8 cellular contexts compared by ENCODE assay signal in the genomic region with DNA sequence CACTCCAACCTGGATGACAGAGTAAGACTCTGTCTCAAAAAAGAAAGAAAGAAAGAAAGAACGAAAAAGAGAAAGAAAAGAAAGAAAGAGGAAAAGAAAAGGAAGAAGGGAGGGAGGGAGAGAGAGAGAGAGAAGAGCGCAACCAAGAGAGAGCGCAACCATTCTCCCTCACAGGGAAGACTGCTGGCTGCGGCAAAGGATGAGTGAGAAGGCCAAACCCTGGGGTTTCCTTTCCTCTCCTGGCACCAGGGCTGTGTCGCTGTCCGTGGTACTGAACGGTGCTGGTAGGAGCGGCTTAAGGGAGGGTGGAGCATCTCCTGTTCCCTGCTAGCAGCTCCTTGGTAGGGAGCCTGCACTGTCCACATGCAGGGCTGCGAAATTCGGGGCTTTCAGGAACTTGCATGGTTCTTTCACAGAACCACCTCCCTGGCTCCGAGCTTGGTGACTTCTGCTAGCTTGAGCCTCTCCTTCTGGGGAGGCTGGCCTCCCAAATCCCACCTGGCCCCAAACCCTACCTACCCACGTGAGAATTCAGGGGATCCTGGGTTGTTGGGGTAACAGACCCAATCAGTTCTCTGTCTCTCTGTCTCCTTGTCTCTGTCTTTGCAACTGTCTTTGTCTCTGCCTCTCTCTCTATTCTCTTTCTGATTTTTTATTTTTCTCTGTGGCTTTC. TPM values are rescaled to one million over a fixed set of nuclear protein-coding genes. Genes with fewer than 3 reads are reported as not detected.
DNase-seq lines count a peak whose midpoint lies in the region; ATAC-seq, FAIRE-seq and TF ChIP-seq lines count a peak whose summit lies in the region.

No MANE protein-coding gene starts in this region.

- no peak for TF ChIP-seq CTCF in endothelial cell of umbilical vein (IDR thresholded peaks at IDR 0.05; ENCODE audit: extremely low read depth in 1 of 2, insufficient read depth in 1 of 2, low read depth in 1 of 2, low read length in 2 of 2)

- no TSS peak for BruUV-seq in endothelial cell of umbilical vein (replicated peaks; lab: Mats Ljungman, UMichigan)

- H3K27ac ChIP-seq in endothelial cell of umbilical vein (ENCODE audit: insufficient read depth, low read depth, low read length) = no peak overlapping the region
- no peak overlapping the region for H3K27ac ChIP-seq in naive thymus-derived CD4-positive, alpha-beta T cell (ENCODE audit: low read depth, low read length)

- H3K4me2 ChIP-seq in endothelial cell of umbilical vein (ENCODE audit: insufficient read depth, low read length) = no peak overlapping the region

- no peaks in the 10 kb centered on the region for H3K9me1 ChIP-seq in endothelial cell of umbilical vein (replicated peaks; ENCODE audit: control insufficient read depth, extremely low read depth, insufficient read depth, low read length)

- CTCF ChIA-PET in activated CD8-positive, alpha-beta memory T cell treated with anti-CD3 and anti-CD28 coated beads, Interleukin-2, amount 10 ng/mL, durations not matched to agents 7 days and 5 days (lab: Charles Lee) = no interaction called here
- CTCF ChIA-PET in endothelial cell of umbilical vein (lab: Charles Lee) = no interaction called here
- CTCF ChIA-PET in naive thymus-derived CD4-positive, alpha-beta T cell (lab: Charles Lee) = no interaction called here

- POLR2A ChIA-PET in endothelial cell of umbilical vein (lab: Charles Lee) = no interaction called here
- POLR2A ChIA-PET in naive thymus-derived CD4-positive, alpha-beta T cell (lab: Charles Lee) = no interaction called here

- no peaks in the 10 kb centered on the region for H3K4me1 Mint-ChIP-seq in activated CD8-positive, alpha-beta memory T cell treated with anti-CD3 and anti-CD28 coated beads, Interleukin-2, amount 10 ng/mL, durations not matched to agents 7 days and 5 days
- H3K4me1 Mint-ChIP-seq in naive thymus-derived CD4-positive, alpha-beta T cell = peaks cover 0 to 6% (median 0%) of the 10 kb centered on the region in 7 donors

- peak; percentile 58 for FAIRE-seq in endothelial cell of umbilical vein (lab: Jason Lieb, UNC)

- H3K27me3 Mint-ChIP-seq in activated CD8-positive, alpha-beta memory T cell treated with anti-CD3 and anti-CD28 coated beads, Interleukin-2, amount 10 ng/mL, durations not matched to agents 7 days and 5 days = no peaks in the 10 kb centered on the region
- peaks cover 0 to 43% (median 23%) of the 10 kb centered on the region in 5 donors for H3K27me3 Mint-ChIP-seq in naive thymus-derived CD4-positive, alpha-beta T cell

- intact Hi-C loops in endothelial cell of umbilical vein (cut with micrococcal nuclease) = no loop called here
- intact Hi-C loops in naive thymus-derived CD4-positive, alpha-beta T cell (cut with micrococcal nuclease) = no loop called here

- H3K4me3 Mint-ChIP-seq in activated CD8-positive, alpha-beta memory T cell treated with anti-CD3 and anti-CD28 coated beads, Interleukin-2, amount 10 ng/mL, durations not matched to agents 7 days and 5 days = no peak overlapping the region
- H3K4me3 Mint-ChIP-seq in naive thymus-derived CD4-positive, alpha-beta T cell = no peak overlapping the region

- DNase-seq in ELR (ENCODE audit: low read depth) (peak; percentile 86), NCI-H226 (peak; percentile 89), endothelial cell of umbilical vein (ENCODE audit: low read depth, low spot score) (peak; percentile 60), NCI-H146 (lab: John Stamatoyannopoulos, UW) (no peak)
- DNase-seq in activated CD8-positive, alpha-beta memory T cell treated with anti-CD3 and anti-CD28 coated beads, Interleukin-2, amount 10 ng/mL, durations not matched to agents 7 days and 5 days = peak; percentile 73
- peak in 8 of 9 donors; percentile 12 to 66 (median 31) for DNase-seq in naive thymus-derived CD4-positive, alpha-beta T cell
- DNase-seq in stimulated activated naive CD4-positive, alpha-beta T cell treated with Interleukin-2 at 50 U/mL for 16 hours (lab: John Stamatoyannopoulos, UW) = peak; percentile 30

- no peaks in the 10 kb centered on the region for H4K20me1 ChIP-seq in endothelial cell of umbilical vein (replicated peaks; ENCODE audit: control insufficient read depth, extremely low read depth, insufficient read depth, low read length)

- H3K79me2 ChIP-seq in endothelial cell of umbilical vein (ENCODE audit: control insufficient read depth, insufficient read depth, low read length) = no peaks in the 10 kb centered on the region

- H3K36me3 ChIP-seq in endothelial cell of umbilical vein (ENCODE audit: control insufficient read depth in 2 of 2, extremely low read depth in 1 of 2, insufficient read depth in 2 of 2, low read length in 2 of 2) = no peaks in the 10 kb centered on the region
- no peaks in the 10 kb centered on the region for H3K36me3 ChIP-seq in naive thymus-derived CD4-positive, alpha-beta T cell (ENCODE audit: control insufficient read depth in 2 of 3, insufficient read depth in 3 of 3, low read length in 3 of 3)

- no peaks in the 10 kb centered on the region for H3K4me1 ChIP-seq in endothelial cell of umbilical vein (ENCODE audit: control insufficient read depth, extremely low read depth, insufficient read depth, low read length)
- no peaks in the 10 kb centered on the region for H3K4me1 ChIP-seq in naive thymus-derived CD4-positive, alpha-beta T cell (ENCODE audit: control insufficient read depth in 2 of 2, insufficient read depth in 2 of 2, low read length in 2 of 2)

- ATAC-seq in activated CD8-positive, alpha-beta memory T cell treated with anti-CD3 and anti-CD28 coated beads, Interleukin-2, amount 10 ng/mL, durations not matched to agents 7 days and 5 days = peak; percentile 61
- ATAC-seq in naive thymus-derived CD4-positive, alpha-beta T cell = peak; percentile 41
- no peak for ATAC-seq in GM21360 (IDR thresholded peaks at IDR 0.05; ENCODE audit: unreplicated experiment)

- H3K27me3 ChIP-seq in endothelial cell of umbilical vein (ENCODE audit: control insufficient read depth in 2 of 2, insufficient read depth in 2 of 2, low read length in 2 of 2) = no peaks in the 10 kb centered on the region
- no peaks in the 10 kb centered on the region for H3K27me3 ChIP-seq in naive thymus-derived CD4-positive, alpha-beta T cell (ENCODE audit: control insufficient read depth in 2 of 2, insufficient read depth in 2 of 2, low read length in 2 of 2)

- H3K36me3 Mint-ChIP-seq in activated CD8-positive, alpha-beta memory T cell treated with anti-CD3 and anti-CD28 coated beads, Interleukin-2, amount 10 ng/mL, durations not matched to agents 7 days and 5 days = no peaks in the 10 kb centered on the region
- peaks cover 0 to 13% (median 0%) of the 10 kb centered on the region in 5 donors for H3K36me3 Mint-ChIP-seq in naive thymus-derived CD4-positive, alpha-beta T cell

- dilution Hi-C loops in endothelial cell of umbilical vein (cut with MboI; ENCODE audit: extremely low pct_ligation_motif_present, low sequenced_read_pairs) = no loop called here

- H3K9me3 Mint-ChIP-seq in activated CD8-positive, alpha-beta memory T cell treated with anti-CD3 and anti-CD28 coated beads, Interleukin-2, amount 10 ng/mL, durations not matched to agents 7 days and 5 days (ENCODE audit: low read depth) = peaks cover 5% of the 10 kb centered on the region
- peaks cover 7 to 41% (median 18%) of the 10 kb centered on the region in 11 donors for H3K9me3 Mint-ChIP-seq in naive thymus-derived CD4-positive, alpha-beta T cell

- H3K4me3 ChIP-seq in endothelial cell of umbilical vein (replicated peaks in 1 of 3; ENCODE audit: insufficient read depth in 1 of 3, low read depth in 1 of 3, low read length in 3 of 3) = no peak overlapping the region
- no peak overlapping the region for H3K4me3 ChIP-seq in naive thymus-derived CD4-positive, alpha-beta T cell (ENCODE audit: low read length)

- no peak overlapping the region for H3K9ac ChIP-seq in endothelial cell of umbilical vein (replicated peaks; ENCODE audit: extremely low read depth, insufficient read depth, low read length)

- TF ChIP-seq POLR2A in endothelial cell of umbilical vein (IDR thresholded peaks at IDR 0.05; ENCODE audit: low read depth, low read length) = no peak

- H2AFZ ChIP-seq in endothelial cell of umbilical vein (ENCODE audit: low read depth, low read length) = no peak overlapping the region

- H3K27ac Mint-ChIP-seq in activated CD8-positive, alpha-beta memory T cell treated with anti-CD3 and anti-CD28 coated beads, Interleukin-2, amount 10 ng/mL, durations not matched to agents 7 days and 5 days = no peak overlapping the region
- peak overlapping the region in 1 of 9 donors; percentile 7 for H3K27ac Mint-ChIP-seq in naive thymus-derived CD4-positive, alpha-beta T cell

- H3K9me3 ChIP-seq in endothelial cell of umbilical vein (replicated peaks; ENCODE audit: control insufficient read depth, insufficient read depth, low read length) = no peaks in the 10 kb centered on the region
- peaks cover 0 to 7% (median 0%) of the 10 kb centered on the region in 3 experiments for H3K9me3 ChIP-seq in naive thymus-derived CD4-positive, alpha-beta T cell (ENCODE audit: control insufficient read depth in 2 of 3, low read length in 3 of 3)

TF ChIP-seq in endothelial cell of umbilical vein, 7 proteins besides CTCF, POLR2A, EP300 and RAD21 (continues in another document):
- TF ChIP-seq EZH2 (IDR thresholded peaks at IDR 0.05; ENCODE audit: borderline replicate concordance, low read depth, low read length, severe bottlenecking) (no peak), POLR2AphosphoS5 (IDR thresholded peaks at IDR 0.05; ENCODE audit: insufficient read depth, low read depth, low read length) (no peak), FOS (IDR thresholded peaks at IDR 0.05; ENCODE audit: borderline replicate concordance, insufficient read depth, low read length) (no peak), JUN (IDR thresholded peaks at IDR 0.05; ENCODE audit: borderline replicate concordance, insufficient read depth, insufficient read length, low read depth) (no peak), MYC (IDR thresholded peaks at IDR 0.05; ENCODE audit: low read depth, low read length) (no peak)
- TF ChIP-seq, protein P1, sequence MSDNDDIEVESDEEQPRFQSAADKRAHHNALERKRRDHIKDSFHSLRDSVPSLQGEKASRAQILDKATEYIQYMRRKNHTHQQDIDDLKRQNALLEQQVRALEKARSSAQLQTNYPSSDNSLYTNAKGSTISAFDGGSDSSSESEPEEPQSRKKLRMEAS (IDR thresholded peaks at IDR 0.05; ENCODE audit: insufficient read depth, insufficient read length) = no peak

RNA-seq across cellular contexts. Expression of a gene that starts 51.1 kb away (rescaled TPM):
- not detected for total RNA-seq in activated CD8-positive, alpha-beta memory T cell treated with anti-CD3 and anti-CD28 coated beads, Interleukin-2, amount 10 ng/mL, durations not matched to agents 7 days and 5 days
- not detected in 2 replicates for total RNA-seq in endothelial cell of umbilical vein
- polyA plus RNA-seq in endothelial cell of umbilical vein = not detected in 2 replicates
- not detected in 2 replicates for polyA plus RNA-seq in endothelial cell of umbilical vein (2011; cell fraction: cytosol; rRNA removed)
- polyA plus RNA-seq in endothelial cell of umbilical vein (2011; cell fraction: nucleus; rRNA removed) = not detected in 2 replicates
- polyA plus RNA-seq in endothelial cell of umbilical vein (2012) = not detected in 2 replicates
- not detected in 2 replicates for polyA minus RNA-seq in endothelial cell of umbilical vein
- not detected for polyA minus RNA-seq in endothelial cell of umbilical vein (2011; cell fraction: cytosol; rRNA and poly(A)+ RNA removed)
- not detected in 2 replicates for polyA minus RNA-seq in endothelial cell of umbilical vein (2011; cell fraction: nucleus; rRNA and poly(A)+ RNA removed)
- not detected for total RNA-seq in naive thymus-derived CD4-positive, alpha-beta T cell
- not detected for polyA plus RNA-seq in naive thymus-derived CD4-positive, alpha-beta T cell
